ENCODE assay signal across 7 cellular contexts in genomic region chr9:132582276-132582785, GRCh38. TPM values are rescaled to one million over a fixed set of nuclear protein-coding genes. Genes with fewer than 3 reads are reported as not detected.
DNase-seq lines count a peak whose midpoint lies in the region; ATAC-seq, FAIRE-seq and TF ChIP-seq lines count a peak whose summit lies in the region.

Gene BARHL1 (plus strand): TSS chr9:132582606. CDS start chr9:132582798, 192 bp downstream.

- H3K4me1 ChIP-seq in esophagus squamous epithelium (peaks cover 3 to 43% (median 5%) of the 10 kb centered on the region in 3 donors), gastrocnemius medialis (peaks cover 0 to 3% of the 10 kb centered on the region in 2 donors)

- H3K9me3 ChIP-seq in esophagus squamous epithelium (no peaks in the 10 kb centered on the region), gastrocnemius medialis (no peaks in the 10 kb centered on the region)

- H3K27ac ChIP-seq in VCaP (peak within 1 kb of the TSS; percentile 27; the same call in 1 of the 2 replicates), esophagus squamous epithelium (no peak within 1 kb of the TSS), gastrocnemius medialis (no peak within 1 kb of the TSS)

- TF ChIP-seq POLR2A in GM12891 (IDR thresholded peaks at IDR 0.05; ENCODE audit: low read depth, low read length) (no peak), esophagus squamous epithelium (IDR thresholded peaks at IDR 0.05) (no peak), gastrocnemius medialis (IDR thresholded peaks at IDR 0.05) (no peak)

- 0 to 1% methylated on average over 15 to 21 of the region's 36 CpGs for WGBS in esophagus squamous epithelium, 2 donors

- intact Hi-C loops in esophagus squamous epithelium (cut with DNase I), result no loop called here
- intact Hi-C loops in gastrocnemius medialis (cut with DNase I; ENCODE audit: low total_unique reads), result no loop called here

- DNase-seq in GM12891 (ENCODE audit: insufficient read length, low spot score) (no peak), esophagus squamous epithelium (lab: John Stamatoyannopoulos, UW) (no peak), gastrocnemius medialis (no peak), NCI-H510A treated with DMSO at 0.1 percent for 48 hours (lab: John Stamatoyannopoulos, UW) (no peak), retina (no peak)

- H3K4me3 ChIP-seq in esophagus squamous epithelium (peak within 1 kb of the TSS in 3 of 4 donors; percentile 17 to 54 (median 33)), gastrocnemius medialis (peak within 1 kb of the TSS in 3 of 4 donors; percentile 10 to 31 (median 29))

- H3K27me3 ChIP-seq in esophagus squamous epithelium (peaks cover 35 to 100% (median 75%) of the 10 kb centered on the region in 4 donors), gastrocnemius medialis (peaks cover 89 to 96% (median 95%) of the 10 kb centered on the region in 3 donors)

- in situ Hi-C loops in gastrocnemius medialis (cut with MboI; ENCODE audit: low sequenced_read_pairs in 4 of 4), result no loop called here

- H3K36me3 ChIP-seq in esophagus squamous epithelium (no peaks in the 10 kb centered on the region), gastrocnemius medialis (no peaks in the 10 kb centered on the region)

- TF ChIP-seq CTCF in VCaP (conservative IDR thresholded peaks at IDR 0.05) (0 out of 2 replicates have a peak, but pooled peaks have one; percentile 25), esophagus squamous epithelium (IDR thresholded peaks at IDR 0.05) (no peak), gastrocnemius medialis (IDR thresholded peaks at IDR 0.05 in 4 of 5, conservative IDR thresholded peaks at IDR 0.05 in 1 of 5) (no peak)

- ATAC-seq in gastrocnemius medialis, result no peak
- no peak for ATAC-seq in HG03378 (IDR thresholded peaks at IDR 0.05; ENCODE audit: unreplicated experiment)

- peak; percentile 85 for FAIRE-seq in GM12891 (lab: Jason Lieb, UNC)

TF ChIP-seq in GM12891, 5 proteins besides CTCF, POLR2A, EP300 and RAD21:
- TF ChIP-seq POLR2AphosphoS5 (IDR thresholded peaks at IDR 0.05; ENCODE audit: low read depth, low read length) (no peak), POU2F2 (IDR thresholded peaks at IDR 0.05; ENCODE audit: low read depth, low read length) (no peak)

RNA-seq across cellular contexts. Expression of gene BARHL1, which starts in this region (rescaled TPM):
- not detected for polyA plus RNA-seq in GM12891 (2012; ENCODE audit: low read depth, missing spikeins)
- total RNA-seq in esophagus squamous epithelium (not detected), gastrocnemius medialis (not detected)
